ENCODE assay signal across 8 cellular contexts in genomic region chr1:159011701-159012100, GRCh38. TPM values are rescaled to one million over a fixed set of nuclear protein-coding genes. Genes with fewer than 3 reads are reported as not detected.
A peak's percentile ranks its signal among the peaks of the same experiment; 100 is the strongest.
DNase-seq lines count a peak whose midpoint lies in the region; ATAC-seq and TF ChIP-seq lines count a peak whose summit lies in the region.
"Had no signal": no experiment of that assay in that cellular context is flagged by ENCODE, and none has a peak within 500 bp of the region (broad histone marks: within the 10 kb centered on the region; RNA-seq: fewer than 3 reads in every experiment).

No MANE protein-coding gene starts in this region.

- no peaks in the 10 kb centered on the region for H3K27me3 Mint-ChIP-seq in T-helper 2 cell treated with Interferon-gamma antibody and Interleukin-4, amounts not matched to agents 5 μg/mL and 100 μg/mL, for 36 hours (ENCODE audit: low read depth)
- H3K27me3 Mint-ChIP-seq in stimulated activated memory B cell treated with anti-CD40 and anti-IgM and Interleukin-4, amounts not matched to agents 10 μg/mL and 1 μg/mL and 100 μg/mL, for 72 hours = no peaks in the 10 kb centered on the region

- H3K27me3 ChIP-seq in fibroblast of lung (ENCODE audit: control insufficient read depth, insufficient read depth, low read length) = no peaks in the 10 kb centered on the region

- no peaks in the 10 kb centered on the region for H4K20me1 ChIP-seq in fibroblast of lung (ENCODE audit: control insufficient read depth, extremely low read depth, insufficient read depth, low read length)

- no peak for TF ChIP-seq CTCF in HFF-Myc (IDR thresholded peaks at IDR 0.05; ENCODE audit: low read depth, low read length, missing control alignments)
- TF ChIP-seq CTCF in fibroblast of lung (conservative IDR thresholded peaks at IDR 0.05 in 1 of 2, IDR thresholded peaks at IDR 0.05 in 1 of 2; ENCODE audit: low read depth in 1 of 2, low read length in 2 of 2) = no peak

- H3K4me2 ChIP-seq in fibroblast of lung (ENCODE audit: extremely low read depth, insufficient read depth, low read length) = peak overlapping the region; percentile 77

- no peak for ATAC-seq in stimulated activated memory B cell treated with anti-CD40 and anti-IgM and Interleukin-4, amounts not matched to agents 10 μg/mL and 1 μg/mL and 100 μg/mL, for 72 hours
- no peak for ATAC-seq in GM21825 (IDR thresholded peaks at IDR 0.05; ENCODE audit: unreplicated experiment)

- no peaks in the 10 kb centered on the region for H3K9me3 ChIP-seq in fibroblast of lung (ENCODE audit: control insufficient read depth, insufficient read depth, low read depth, low read length)

- peak overlapping the region; percentile 22 for H3K9ac ChIP-seq in fibroblast of lung (ENCODE audit: insufficient read depth, low read length)

- no peaks in the 10 kb centered on the region for H3K9me3 Mint-ChIP-seq in T-helper 2 cell treated with Interferon-gamma antibody and Interleukin-4, amounts not matched to agents 5 μg/mL and 100 μg/mL, for 36 hours
- H3K9me3 Mint-ChIP-seq in stimulated activated memory B cell treated with anti-CD40 and anti-IgM and Interleukin-4, amounts not matched to agents 10 μg/mL and 1 μg/mL and 100 μg/mL, for 72 hours = no peaks in the 10 kb centered on the region

- H3K79me2 ChIP-seq in fibroblast of lung (ENCODE audit: control insufficient read depth, insufficient read depth, low read length) = peaks cover 52% of the 10 kb centered on the region

- H3K27ac ChIP-seq in fibroblast of lung (ENCODE audit: insufficient read depth, low read length) = peak overlapping the region; percentile 14

- H2AFZ ChIP-seq in fibroblast of lung (ENCODE audit: low read length) = no peak overlapping the region

- H3K4me3 Mint-ChIP-seq in T-helper 2 cell treated with Interferon-gamma antibody and Interleukin-4, amounts not matched to agents 5 μg/mL and 100 μg/mL, for 36 hours = peak overlapping the region; percentile 93
- peak overlapping the region; percentile 93 for H3K4me3 Mint-ChIP-seq in stimulated activated memory B cell treated with anti-CD40 and anti-IgM and Interleukin-4, amounts not matched to agents 10 μg/mL and 1 μg/mL and 100 μg/mL, for 72 hours

- no peaks in the 10 kb centered on the region for H3K36me3 ChIP-seq in fibroblast of lung (ENCODE audit: control insufficient read depth, insufficient read depth, low read length)

- peaks cover 69% of the 10 kb centered on the region for H3K36me3 Mint-ChIP-seq in T-helper 2 cell treated with Interferon-gamma antibody and Interleukin-4, amounts not matched to agents 5 μg/mL and 100 μg/mL, for 36 hours (ENCODE audit: low read depth)
- peaks cover 60% of the 10 kb centered on the region for H3K36me3 Mint-ChIP-seq in stimulated activated memory B cell treated with anti-CD40 and anti-IgM and Interleukin-4, amounts not matched to agents 10 μg/mL and 1 μg/mL and 100 μg/mL, for 72 hours

- H3K27ac Mint-ChIP-seq in T-helper 2 cell treated with Interferon-gamma antibody and Interleukin-4, amounts not matched to agents 5 μg/mL and 100 μg/mL, for 36 hours = peak overlapping the region; percentile 98
- peak overlapping the region; percentile 76 for H3K27ac Mint-ChIP-seq in stimulated activated memory B cell treated with anti-CD40 and anti-IgM and Interleukin-4, amounts not matched to agents 10 μg/mL and 1 μg/mL and 100 μg/mL, for 72 hours

- H3K4me3 ChIP-seq in HFF-Myc (replicated peaks; ENCODE audit: low read depth, low read length) (peak overlapping the region; percentile 66), fibroblast of lung (replicated peaks in 1 of 4; ENCODE audit: control extremely low read depth in 1 of 4, insufficient read depth in 1 of 4, low read depth in 3 of 4, low read length in 4 of 4) (peak overlapping the region; percentile 35 to 100 (median 84))

- H3K4me1 Mint-ChIP-seq in T-helper 2 cell treated with Interferon-gamma antibody and Interleukin-4, amounts not matched to agents 5 μg/mL and 100 μg/mL, for 36 hours (ENCODE audit: low read depth) = peaks cover 55% of the 10 kb centered on the region
- H3K4me1 Mint-ChIP-seq in stimulated activated memory B cell treated with anti-CD40 and anti-IgM and Interleukin-4, amounts not matched to agents 10 μg/mL and 1 μg/mL and 100 μg/mL, for 72 hours = peaks cover 71% of the 10 kb centered on the region

- peaks cover 11% of the 10 kb centered on the region for H3K4me1 ChIP-seq in fibroblast of lung (ENCODE audit: control insufficient read depth, extremely low read depth, insufficient read depth, low read length)

- DNase-seq in HFF-Myc (ENCODE audit: extremely low read depth, low read depth) = no peak
- DNase-seq in T-helper 2 cell treated with Interferon-gamma antibody and Interleukin-4, amounts not matched to agents 5 μg/mL and 100 μg/mL, for 36 hours (ENCODE audit: low spot score) = no peak
- DNase-seq in fibroblast of lung (ENCODE audit: low read depth in 2 of 2) = no peak
- no peak for DNase-seq in superior temporal gyrus (ENCODE audit: extremely low spot score)
- DNase-seq in ecto neural progenitor cell (ENCODE audit: low spot score) = no peak
- DNase-seq: NCI-H187 had no signal

RNA-seq across cellular contexts. Expression of gene IFI16, which starts 2.0 kb away (rescaled TPM):
- 134 and 141 TPM in 2 replicates for total RNA-seq in fibroblast of lung
- 193 and 223 TPM in 2 replicates for polyA plus RNA-seq in fibroblast of lung
- 124 and 152 TPM in 2 replicates for polyA plus RNA-seq in fibroblast of lung (2012)
- polyA minus RNA-seq in fibroblast of lung (ENCODE audit: low replicate concordance) = 22.7 and 29.1 TPM in 2 replicates
